Comparison of ENCODE assay signal across 11 cellular contexts in the genomic region with DNA sequence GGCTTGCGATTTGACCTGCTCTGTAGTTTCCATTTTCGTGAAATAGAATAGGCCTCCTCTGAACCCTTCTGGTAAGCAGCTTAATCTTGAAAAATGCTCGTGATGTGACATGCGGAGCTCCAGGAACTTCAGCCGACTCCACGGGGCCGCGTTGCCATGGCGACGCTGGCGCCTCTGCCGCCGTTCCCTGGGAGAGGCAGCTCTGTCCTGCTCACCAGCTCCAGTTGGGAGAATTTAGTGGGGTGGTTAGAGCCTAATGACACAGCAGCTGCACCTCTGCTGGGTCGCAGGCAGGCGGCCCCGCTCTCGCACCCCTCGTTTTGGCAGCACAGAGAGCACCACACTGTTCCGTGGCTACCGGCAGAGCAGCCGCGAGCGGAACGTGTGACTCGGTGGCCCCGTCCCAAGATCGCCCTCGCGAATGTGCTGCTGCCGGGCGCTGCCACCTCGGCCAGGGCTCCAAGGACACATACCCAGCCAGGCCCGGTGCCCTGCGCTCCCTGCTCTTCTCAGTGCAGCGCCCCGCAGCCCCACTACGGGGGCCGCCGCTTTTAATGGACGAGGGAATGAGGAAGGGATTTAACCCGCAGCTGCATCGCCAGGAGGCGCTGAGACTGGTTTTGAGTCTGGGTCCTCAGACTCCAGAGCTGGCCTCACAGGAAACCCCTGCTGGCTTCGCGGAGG.
DNase-seq lines count a peak whose midpoint lies in the region; ATAC-seq, FAIRE-seq and TF ChIP-seq lines count a peak whose summit lies in the region.
"Had no signal": no experiment of that assay in that cellular context is flagged by ENCODE, and none has a peak within 500 bp of the region (broad histone marks: within the 10 kb centered on the region; RNA-seq: fewer than 3 reads in every experiment).

No MANE protein-coding gene starts in this region.

- no peaks in the 10 kb centered on the region for H3K9me3 Mint-ChIP-seq in progenitor cell of endocrine pancreas (ENCODE audit: low read depth)
- H3K9me3 Mint-ChIP-seq in activated CD8-positive, alpha-beta memory T cell treated with anti-CD3 and anti-CD28 coated beads, Interleukin-2, amount 10 ng/mL, durations not matched to agents 7 days and 5 days (ENCODE audit: low read depth) = no peaks in the 10 kb centered on the region

- no peak for FAIRE-seq in K562 (lab: Jason Lieb, UNC)
- FAIRE-seq: small intestine had no signal

- H3K36me3 Mint-ChIP-seq in progenitor cell of endocrine pancreas (ENCODE audit: insufficient read depth) = peaks cover 2% of the 10 kb centered on the region
- peaks cover 20% of the 10 kb centered on the region for H3K36me3 Mint-ChIP-seq in activated CD8-positive, alpha-beta memory T cell treated with anti-CD3 and anti-CD28 coated beads, Interleukin-2, amount 10 ng/mL, durations not matched to agents 7 days and 5 days

- H3K9me1 ChIP-seq in K562 (ENCODE audit: control insufficient read depth, insufficient read depth, low read length) = no peaks in the 10 kb centered on the region

- H3K27ac ChIP-seq in K562 (ENCODE audit: extremely low read depth, low read depth, low read length) = no peak overlapping the region

- DNase-seq in Daoy (ENCODE audit: low read depth) (peak; percentile 36), K562 (ENCODE audit: extremely low read depth in 1 of 4, low spot score in 3 of 4) (peak in 2 of 4 experiments; percentile 36), hypothalamus (lab: John Stamatoyannopoulos, UW) (peak in 37 of 51 donors; percentile 13 to 87 (median 66)), progenitor cell of endocrine pancreas (ENCODE audit: low spot score, unreplicated experiment) (no peak), mucosa of descending colon (no peak)
- no peak for DNase-seq in activated CD8-positive, alpha-beta memory T cell treated with anti-CD3 and anti-CD28 coated beads, Interleukin-2, amount 10 ng/mL, durations not matched to agents 7 days and 5 days
- DNase-seq: NCI-H510A; small intestine; stimulated activated naive CD8-positive, alpha-beta T cell treated with anti-CD3 and anti-CD28 coated beads, Interleukin-15, Interleukin-2, amounts not matched to agents 100 U/mL and 50 U/mL, for 24 hours had no signal

- H3K27me3 Mint-ChIP-seq in progenitor cell of endocrine pancreas = no peaks in the 10 kb centered on the region
- H3K27me3 Mint-ChIP-seq in activated CD8-positive, alpha-beta memory T cell treated with anti-CD3 and anti-CD28 coated beads, Interleukin-2, amount 10 ng/mL, durations not matched to agents 7 days and 5 days = no peaks in the 10 kb centered on the region

- no peaks in the 10 kb centered on the region for H3K4me1 Mint-ChIP-seq in progenitor cell of endocrine pancreas (ENCODE audit: low read depth)
- H3K4me1 Mint-ChIP-seq in activated CD8-positive, alpha-beta memory T cell treated with anti-CD3 and anti-CD28 coated beads, Interleukin-2, amount 10 ng/mL, durations not matched to agents 7 days and 5 days = peaks cover 14% of the 10 kb centered on the region

- intact Hi-C loops in K562 (cut with micrococcal nuclease) = no loop called here
- intact Hi-C loops in mucosa of descending colon (cut with DNase I, micrococcal nuclease) = no loop called here

- no peak overlapping the region for H3K4me3 Mint-ChIP-seq in progenitor cell of endocrine pancreas (ENCODE audit: low read depth)
- H3K4me3 Mint-ChIP-seq in activated CD8-positive, alpha-beta memory T cell treated with anti-CD3 and anti-CD28 coated beads, Interleukin-2, amount 10 ng/mL, durations not matched to agents 7 days and 5 days = no peak overlapping the region

- no peaks in the 10 kb centered on the region for H3K79me2 ChIP-seq in K562 (ENCODE audit: control insufficient read depth, insufficient read depth, low read length)

- H3K9me3 ChIP-seq in K562 (replicated peaks; ENCODE audit: control insufficient read depth, insufficient read depth, low read depth, low read length) (no peaks in the 10 kb centered on the region), mucosa of descending colon (no peaks in the 10 kb centered on the region)

- no peaks in the 10 kb centered on the region; the same call in 1 of the 2 replicates for H4K20me1 ChIP-seq in K562 (replicated peaks; ENCODE audit: control insufficient read depth, insufficient read depth, low read length)

- H3K9ac ChIP-seq in K562 (ENCODE audit: insufficient read depth in 1 of 2, low read depth in 2 of 2, low read length in 2 of 2) = no peak overlapping the region

- H3K4me1 ChIP-seq in K562 (replicated peaks in 1 of 2; ENCODE audit: control insufficient read depth in 2 of 2, insufficient read depth in 2 of 2, low read length in 2 of 2) = peaks cover 0 to 8% of the 10 kb centered on the region in 2 experiments; a peak in 2 of 5 replicates
- H3K4me1 ChIP-seq in mucosa of descending colon (ENCODE audit: low read depth) = no peaks in the 10 kb centered on the region

- TF ChIP-seq RAD21 in K562 (CRISPR knock-in tag; conservative IDR thresholded peaks at IDR 0.05 in 1 of 2, IDR thresholded peaks at IDR 0.05 in 1 of 2) = no peak

- CTCF ChIA-PET in K562 (lab: Yijun Ruan, JAX; ENCODE audit: low intra/inter-chr PET ratio) = no interaction called here
- CTCF ChIA-PET in activated CD8-positive, alpha-beta memory T cell treated with anti-CD3 and anti-CD28 coated beads, Interleukin-2, amount 10 ng/mL, durations not matched to agents 7 days and 5 days (lab: Charles Lee) = interaction anchor here (0.9 to 2.7 kb wide), 7 partner anchors 9 to 165 kb away, joined by 3 to 21 read pairs (median 6); no protein-coding TSS in a partner anchor

- TF ChIP-seq CTCF in K562 (IDR thresholded peaks at IDR 0.05 in 2 of 3, conservative IDR thresholded peaks at IDR 0.05 in 1 of 3; ENCODE audit: insufficient read depth in 2 of 3, low read depth in 1 of 3, low read length in 3 of 3) = no peak
- TF ChIP-seq CTCF in progenitor cell of endocrine pancreas (IDR thresholded peaks at IDR 0.05; ENCODE audit: unreplicated experiment) = peak; percentile 19
- no peak for TF ChIP-seq CTCF in mucosa of descending colon (IDR thresholded peaks at IDR 0.05)

- H2AFZ ChIP-seq in K562 (ENCODE audit: low read depth, low read length) = no peak overlapping the region

- in situ Hi-C loops in K562 (cut with MboI) = loop anchor here (5.0 to 25.0 kb wide), 2 partner anchors 1075 to 1220 kb away; a partner anchor contains a TSS

- H3K27me3 ChIP-seq in K562 (ENCODE audit: control insufficient read depth in 2 of 2, insufficient read depth in 2 of 2, low read length in 2 of 2) = peaks cover 26 to 79% of the 10 kb centered on the region in 2 experiments; a peak in 4 of 5 replicates

- ATAC-seq in K562 (no peak), GM18873 (IDR thresholded peaks at IDR 0.05; ENCODE audit: low FRiP score, unreplicated experiment) (no peak), mucosa of descending colon (no peak), HG03045 (IDR thresholded peaks at IDR 0.05; ENCODE audit: unreplicated experiment) (no peak)
- no peak for ATAC-seq in activated CD8-positive, alpha-beta memory T cell treated with anti-CD3 and anti-CD28 coated beads, Interleukin-2, amount 10 ng/mL, durations not matched to agents 7 days and 5 days
- ATAC-seq: stimulated activated naive CD8-positive, alpha-beta T cell treated with anti-CD3 and anti-CD28 coated beads, Interleukin-15, Interleukin-2, amounts not matched to agents 100 U/mL and 50 U/mL, for 24 hours had no signal

- H3K36me3 ChIP-seq in K562 (ENCODE audit: control insufficient read depth, insufficient read depth, low read length) (no peaks in the 10 kb centered on the region), mucosa of descending colon (ENCODE audit: low read depth) (no peaks in the 10 kb centered on the region)

- WGBS in K562 (ENCODE audit: insufficient coverage, low coverage, missing lambda C conversion rate) = 4% methylated on average over 33 of the region's 45 CpGs

- POLR2A ChIA-PET in K562 (lab: Yijun Ruan, JAX) = interaction anchor here (0.6 kb wide), 2 partner anchors 10 to 1891 kb away, joined by 3 to 4 read pairs; no protein-coding TSS in a partner anchor

- no peak overlapping the region for H3K4me3 ChIP-seq in K562
- H3K4me3 ChIP-seq in mucosa of descending colon = no peak overlapping the region

- BruUV-seq in K562 (replicated peaks; lab: Mats Ljungman, UMichigan) = no TSS peak

- H3K27ac Mint-ChIP-seq in progenitor cell of endocrine pancreas = no peak overlapping the region
- no peak overlapping the region for H3K27ac Mint-ChIP-seq in activated CD8-positive, alpha-beta memory T cell treated with anti-CD3 and anti-CD28 coated beads, Interleukin-2, amount 10 ng/mL, durations not matched to agents 7 days and 5 days

- no peak for TF ChIP-seq POLR2A in K562 (conservative IDR thresholded peaks at IDR 0.05)

- H3K4me2 ChIP-seq in K562 (ENCODE audit: insufficient read depth, low read length) = no peak overlapping the region

- no peak for TF ChIP-seq EP300 in K562 (IDR thresholded peaks at IDR 0.05; ENCODE audit: low read length)

TF ChIP-seq in K562, 482 proteins besides CTCF, POLR2A, EP300 and RAD21:
- peak; percentile 84 for TF ChIP-seq RFX1 (IDR thresholded peaks at IDR 0.05)
- no peak for TF ChIP-seq ZBTB1 (CRISPR knock-in tag; IDR thresholded peaks at IDR 0.05; ENCODE audit: borderline replicate concordance, low read depth)

Comparison
In these comparisons a context has a peak if more than half of its experiments do, and no peak if none do; other contexts are left out.
1. DNase-seq: peak in Daoy (single experiment) and hypothalamus (37 of 51); none in progenitor cell of endocrine pancreas (single experiment), mucosa of descending colon (0 of 3) and activated CD8-positive, alpha-beta memory T cell treated with anti-CD3 and anti-CD28 coated beads, Interleukin-2, amount 10 ng/mL, durations not matched to agents 7 days and 5 days (single experiment).